ENCODE assay signal across 14 cellular contexts in genomic region chr6:130600880-130601341, GRCh38.
DNase-seq lines count a peak whose midpoint lies in the region; ATAC-seq and TF ChIP-seq lines count a peak whose summit lies in the region.
"Had no signal": no experiment of that assay in that cellular context is flagged by ENCODE, and none has a peak within 500 bp of the region (broad histone marks: within the 10 kb centered on the region; RNA-seq: fewer than 3 reads in every experiment).

No MANE protein-coding gene starts in this region.

- H3K36me3 Mint-ChIP-seq in WTC11 = no peaks in the 10 kb centered on the region
- H3K36me3 Mint-ChIP-seq in activated CD4-positive, alpha-beta T cell treated with anti-CD3 and anti-CD28 coated beads, Interleukin-2, amount 10 ng/mL, durations not matched to agents 24 days and 14 days (ENCODE audit: low read depth) = peaks cover 18% of the 10 kb centered on the region

- ATAC-seq in WTC11 (peak; percentile 58), HG03521 (IDR thresholded peaks at IDR 0.05; ENCODE audit: unreplicated experiment) (no peak)
- ATAC-seq: activated CD4-positive, alpha-beta T cell treated with anti-CD3 and anti-CD28 coated beads for 36 hours; activated T-cell treated with anti-CD3 and anti-CD28 coated beads, Interleukin-2, amount 50 U/mL, for 72 hours had no signal

- H3K4me3 Mint-ChIP-seq in WTC11 = no peak overlapping the region
- no peak overlapping the region for H3K4me3 Mint-ChIP-seq in activated CD4-positive, alpha-beta T cell treated with anti-CD3 and anti-CD28 coated beads, Interleukin-2, amount 10 ng/mL, durations not matched to agents 24 days and 14 days
- H3K4me3 Mint-ChIP-seq: activated CD4-positive, alpha-beta T cell treated with anti-CD3 and anti-CD28 coated beads for 36 hours; T-helper 1 cell treated with Interleukin-12 subunit alpha and Interleukin-12 subunit beta and Interleukin-4 antibody, amounts not matched to agents 30 μg/mL and 1 μg/mL, for 36 hours had no signal

- no peaks in the 10 kb centered on the region for H3K9me3 Mint-ChIP-seq in WTC11
- peaks cover 36% of the 10 kb centered on the region for H3K9me3 Mint-ChIP-seq in activated CD4-positive, alpha-beta T cell treated with anti-CD3 and anti-CD28 coated beads, Interleukin-2, amount 10 ng/mL, durations not matched to agents 24 days and 14 days

- CTCF ChIA-PET in WTC11 (lab: Charles Lee) = no interaction called here

- no peak overlapping the region for H3K4me3 ChIP-seq in HFF-Myc (replicated peaks; ENCODE audit: low read depth, low read length)
- H3K4me3 ChIP-seq in foreskin fibroblast (ENCODE audit: low read depth in 1 of 2, low read length in 2 of 2) = no peak overlapping the region

- intact Hi-C loops in activated CD4-positive, alpha-beta T cell treated with anti-CD3 and anti-CD28 coated beads, Interleukin-2, amount 10 ng/mL, durations not matched to agents 24 days and 14 days (cut with micrococcal nuclease) = loop anchor here (5.0 kb wide), 1 partner anchor 84 kb away; no protein-coding TSS in a partner anchor

- H3K27me3 Mint-ChIP-seq in WTC11 (ENCODE audit: low read depth) = no peaks in the 10 kb centered on the region
- peaks cover 2% of the 10 kb centered on the region for H3K27me3 Mint-ChIP-seq in activated CD4-positive, alpha-beta T cell treated with anti-CD3 and anti-CD28 coated beads, Interleukin-2, amount 10 ng/mL, durations not matched to agents 24 days and 14 days
- H3K27me3 Mint-ChIP-seq: activated CD4-positive, alpha-beta T cell treated with anti-CD3 and anti-CD28 coated beads for 36 hours had no signal

- TF ChIP-seq CTCF in HFF-Myc (IDR thresholded peaks at IDR 0.05; ENCODE audit: low read depth, low read length, missing control alignments) (no peak), WTC11 (IDR thresholded peaks at IDR 0.05) (no peak), foreskin fibroblast (IDR thresholded peaks at IDR 0.05; ENCODE audit: low read depth, low read length) (no peak)

- POLR2A ChIA-PET in WTC11 (lab: Charles Lee) = no interaction called here

- peaks cover 13% of the 10 kb centered on the region for H3K4me1 Mint-ChIP-seq in WTC11
- H3K4me1 Mint-ChIP-seq in activated CD4-positive, alpha-beta T cell treated with anti-CD3 and anti-CD28 coated beads, Interleukin-2, amount 10 ng/mL, durations not matched to agents 24 days and 14 days = peaks cover 32% of the 10 kb centered on the region

- DNase-seq in A172 (ENCODE audit: low spot score) (peak; percentile 96), HFF-Myc (ENCODE audit: extremely low read depth, low read depth) (peak; percentile 75), WTC11 (ENCODE audit: low spot score) (no peak), foreskin fibroblast (peak; percentile 86 to 91), cerebellar cortex (ENCODE audit: low spot score) (no peak)
- no peak for DNase-seq in activated CD8-positive, alpha-beta memory T cell treated with anti-CD3 and anti-CD28 coated beads, Interleukin-2, amount 50 U/mL, for 4 hours
- DNase-seq in activated CD4-positive, alpha-beta T cell treated with anti-CD3 and anti-CD28 coated beads, Interleukin-2, amount 10 ng/mL, durations not matched to agents 24 days and 14 days = no peak
- DNase-seq: ACHN; activated CD4-positive, alpha-beta T cell treated with anti-CD3 and anti-CD28 coated beads for 36 hours; activated T-cell treated with anti-CD3 and anti-CD28 coated beads, Interleukin-2, amount 50 U/mL, for 72 hours; DND-41; stimulated activated CD4-positive, alpha-beta T cell treated with anti-CD3 and anti-CD28 coated beads, Interleukin-2, amount 100 ng/mL, for 24 hours had no signal

- peak overlapping the region; percentile 1; the same call in 1 of the 2 replicates for H3K27ac Mint-ChIP-seq in WTC11
- no peak overlapping the region for H3K27ac Mint-ChIP-seq in activated CD4-positive, alpha-beta T cell treated with anti-CD3 and anti-CD28 coated beads, Interleukin-2, amount 10 ng/mL, durations not matched to agents 24 days and 14 days
- H3K27ac Mint-ChIP-seq: activated T-cell treated with anti-CD3 and anti-CD28 coated beads, Interleukin-2, amount 50 U/mL, for 72 hours; T-helper 1 cell treated with Interleukin-12 subunit alpha and Interleukin-12 subunit beta and Interleukin-4 antibody, amounts not matched to agents 30 μg/mL and 1 μg/mL, for 36 hours had no signal

TF ChIP-seq in WTC11, 78 proteins besides CTCF, POLR2A, EP300 and RAD21:
- no peak for TF ChIP-seq USF2 (CRISPR knock-in tag; IDR thresholded peaks at IDR 0.05)
- no peak for TF ChIP-seq NFE2L1 (CRISPR knock-in tag; IDR thresholded peaks at IDR 0.05)
- no peak for TF ChIP-seq TEAD1 (CRISPR knock-in tag; IDR thresholded peaks at IDR 0.05)
- no peak for TF ChIP-seq MXD4 (CRISPR knock-in tag; IDR thresholded peaks at IDR 0.05; ENCODE audit: borderline replicate concordance)
- no peak for TF ChIP-seq MYBL2 (CRISPR knock-in tag; IDR thresholded peaks at IDR 0.05)
- no peak for TF ChIP-seq FOXP1 (CRISPR knock-in tag; IDR thresholded peaks at IDR 0.05; ENCODE audit: borderline replicate concordance)
- no peak for TF ChIP-seq AR (CRISPR knock-in tag; IDR thresholded peaks at IDR 0.05)
- TF ChIP-seq ZNF512 (CRISPR knock-in tag; IDR thresholded peaks at IDR 0.05; ENCODE audit: borderline replicate concordance) = no peak

Comparison
In these comparisons a context has a peak if more than half of its experiments do, and no peak if none do; other contexts are left out.
1. DNase-seq: peak in A172 (single experiment), HFF-Myc (single experiment) and foreskin fibroblast (2 of 2); none in WTC11 (single experiment), activated CD8-positive, alpha-beta memory T cell treated with anti-CD3 and anti-CD28 coated beads, Interleukin-2, amount 50 U/mL, for 4 hours (single experiment), activated CD4-positive, alpha-beta T cell treated with anti-CD3 and anti-CD28 coated beads, Interleukin-2, amount 10 ng/mL, durations not matched to agents 24 days and 14 days (single experiment) and cerebellar cortex (single experiment).